Comparison of ENCODE assay signal across 21 cellular contexts in the genomic region with DNA sequence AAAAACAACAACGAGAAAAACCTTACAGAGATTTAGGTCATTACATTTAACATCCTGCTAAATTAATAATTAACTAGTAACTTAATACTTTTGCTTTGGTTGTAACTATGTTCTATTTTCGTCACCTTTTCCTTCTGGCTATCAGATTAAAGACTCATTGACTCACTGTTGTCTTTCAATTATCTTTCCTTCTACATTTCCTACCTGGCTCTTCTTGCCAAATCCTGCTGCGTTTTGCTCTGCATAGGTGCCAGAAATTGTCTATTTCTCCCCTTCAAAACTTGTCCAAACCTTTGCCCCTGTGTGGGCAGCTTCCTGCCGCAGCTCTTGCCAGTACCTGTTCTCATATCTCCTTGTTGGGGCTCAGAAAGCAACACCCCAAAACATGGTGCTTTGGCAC.
DNase-seq lines count a peak whose midpoint lies in the region; ATAC-seq and TF ChIP-seq lines count a peak whose summit lies in the region.
"Had no signal": no experiment of that assay in that cellular context is flagged by ENCODE, and none has a peak within 500 bp of the region (broad histone marks: within the 10 kb centered on the region; RNA-seq: fewer than 3 reads in every experiment).

No MANE protein-coding gene starts in this region.

- POLR2A ChIA-PET in OCI-LY7 (lab: Charles Lee): interaction anchor here (1.2 to 8.6 kb wide), 4 partner anchors 9 to 233 kb away, joined by 3 to 66 read pairs (median 10); no protein-coding TSS in a partner anchor

- H4K20me1 ChIP-seq in OCI-LY7 (ENCODE audit: insufficient read depth, low read length): no peaks in the 10 kb centered on the region

- peak overlapping the region; percentile 98 for H3K27ac ChIP-seq in OCI-LY7 (ENCODE audit: low read depth, low read length, poor library complexity, severe bottlenecking)
- H3K27ac ChIP-seq: psoas muscle had no signal

- H3K27ac Mint-ChIP-seq in glutamatergic neuron (ENCODE audit: unreplicated experiment) (no peak overlapping the region), neural crest cell (ENCODE audit: unreplicated experiment) (peak overlapping the region; percentile 68)
- H3K27ac Mint-ChIP-seq in activated naive CD4-positive, alpha-beta T cell treated with anti-CD3 and anti-CD28 coated beads, Interleukin-2, amount 10 ng/mL, durations not matched to agents 7 days and 5 days: no peak overlapping the region
- H3K27ac Mint-ChIP-seq: dendritic cell treated with granulocyte-macrophage colony-stimulating factor and Interleukin-4, amounts not matched to agents 40 ng/mL and 50 ng/mL, for 4 days; T-helper 17 cell had no signal

- H3K4me2 ChIP-seq in OCI-LY7 (ENCODE audit: low read length): no peak overlapping the region

- peaks cover 50% of the 10 kb centered on the region for H3K4me1 ChIP-seq in OCI-LY7 (ENCODE audit: insufficient read depth, low read length, poor library complexity, severe bottlenecking)
- H3K4me1 ChIP-seq: psoas muscle had no signal

- no TSS peak for BruUV-seq in OCI-LY7 (replicated peaks; lab: Mats Ljungman, UMichigan)

- H3K79me2 ChIP-seq in OCI-LY7 (ENCODE audit: insufficient read depth, low read depth, low read length): no peaks in the 10 kb centered on the region

- peaks cover 54% of the 10 kb centered on the region for H3K36me3 ChIP-seq in OCI-LY7 (ENCODE audit: insufficient read depth, low read length)
- H3K36me3 ChIP-seq: MG63 had no signal

- no peak for TF ChIP-seq CTCF in OCI-LY7 (conservative IDR thresholded peaks at IDR 0.05; ENCODE audit: low read length)
- no peak for TF ChIP-seq CTCF in glutamatergic neuron (IDR thresholded peaks at IDR 0.05; ENCODE audit: partially characterized antibody, unreplicated experiment)
- TF ChIP-seq CTCF in neural crest cell (conservative IDR thresholded peaks at IDR 0.05): no peak

- peak overlapping the region; percentile 4 for H3K4me3 Mint-ChIP-seq in glutamatergic neuron (ENCODE audit: unreplicated experiment)
- H3K4me3 Mint-ChIP-seq in neural crest cell: peak overlapping the region; percentile 64
- no peak overlapping the region for H3K4me3 Mint-ChIP-seq in activated naive CD4-positive, alpha-beta T cell treated with anti-CD3 and anti-CD28 coated beads, Interleukin-2, amount 10 ng/mL, durations not matched to agents 7 days and 5 days
- H3K4me3 Mint-ChIP-seq: dendritic cell treated with granulocyte-macrophage colony-stimulating factor and Interleukin-4, amounts not matched to agents 40 ng/mL and 50 ng/mL, for 4 days; T-helper 17 cell had no signal

- DNase-seq in DMS53 treated with DMSO at 0.1 percent for 48 hours (lab: John Stamatoyannopoulos, UW; ENCODE audit: unreplicated experiment): peak; percentile 82
- no peak for DNase-seq in OCI-LY7 (ENCODE audit: low spot score)
- no peak for DNase-seq in glutamatergic neuron
- no peak for DNase-seq in neural crest cell (ENCODE audit: low read depth, low spot score)
- no peak for DNase-seq in posterior vena cava (ENCODE audit: low spot score)
- no peak for DNase-seq in stimulated activated CD4-positive, alpha-beta T cell treated with anti-CD3 and anti-CD28 coated beads, Interleukin-4, amount 100 ng/mL, for 1 hour
- no peak for DNase-seq in activated naive CD4-positive, alpha-beta T cell treated with anti-CD3 and anti-CD28 coated beads, Interleukin-2, amount 10 ng/mL, durations not matched to agents 7 days and 5 days
- DNase-seq: activated CD4-positive, alpha-beta T cell treated with anti-CD3 and anti-CD28 coated beads for 1 hour; activated CD8-positive, alpha-beta memory T cell treated with anti-CD3 and anti-CD28 coated beads, Interleukin-2, amount 50 U/mL, for 4 hours; activated naive CD4-positive, alpha-beta T cell; DMS 273 treated with DMSO at 0.1 percent for 48 hours; erythroblast; MG63; naive B cell; psoas muscle; stimulated activated CD4-positive, alpha-beta T cell treated with anti-CD3 and anti-CD28 coated beads, Interleukin-15, amount 100 ng/mL, for 24 hours; substantia nigra; T-helper 17 cell had no signal

- CTCF ChIA-PET in OCI-LY7 (lab: Charles Lee; ENCODE audit: unreplicated experiment): interaction anchor here (0.9 kb wide), 1 partner anchor 8 kb away, joined by 3 read pairs; no protein-coding TSS in a partner anchor
- CTCF ChIA-PET in activated naive CD4-positive, alpha-beta T cell treated with anti-CD3 and anti-CD28 coated beads, Interleukin-2, amount 10 ng/mL, durations not matched to agents 7 days and 5 days (lab: Charles Lee): no interaction called here

- no peak for ATAC-seq in GM18873 (IDR thresholded peaks at IDR 0.05; ENCODE audit: low FRiP score, unreplicated experiment)
- ATAC-seq: psoas muscle, Right ventricle myocardium inferior, T-helper 17 cell had no signal

- H3K27me3 Mint-ChIP-seq in glutamatergic neuron (ENCODE audit: unreplicated experiment) (peaks cover 6% of the 10 kb centered on the region), neural crest cell (ENCODE audit: low read depth) (no peaks in the 10 kb centered on the region)
- no peaks in the 10 kb centered on the region for H3K27me3 Mint-ChIP-seq in activated naive CD4-positive, alpha-beta T cell treated with anti-CD3 and anti-CD28 coated beads, Interleukin-2, amount 10 ng/mL, durations not matched to agents 7 days and 5 days
- H3K27me3 Mint-ChIP-seq: dendritic cell treated with granulocyte-macrophage colony-stimulating factor and Interleukin-4, amounts not matched to agents 40 ng/mL and 50 ng/mL, for 4 days; T-helper 17 cell had no signal

- no peak overlapping the region for H3K4me3 ChIP-seq in OCI-LY7 (ENCODE audit: low read depth, low read length, poor library complexity, severe bottlenecking)
- H3K4me3 ChIP-seq: MG63, psoas muscle had no signal

- H3K36me3 Mint-ChIP-seq in glutamatergic neuron (ENCODE audit: unreplicated experiment) (peaks cover 4% of the 10 kb centered on the region), neural crest cell (ENCODE audit: low read depth) (peaks cover 26% of the 10 kb centered on the region)
- H3K36me3 Mint-ChIP-seq in activated naive CD4-positive, alpha-beta T cell treated with anti-CD3 and anti-CD28 coated beads, Interleukin-2, amount 10 ng/mL, durations not matched to agents 7 days and 5 days: no peaks in the 10 kb centered on the region

- H3K9me3 Mint-ChIP-seq in glutamatergic neuron (ENCODE audit: unreplicated experiment): peaks cover 2% of the 10 kb centered on the region
- H3K9me3 Mint-ChIP-seq in neural crest cell: peaks cover 23% of the 10 kb centered on the region
- H3K9me3 Mint-ChIP-seq in activated naive CD4-positive, alpha-beta T cell treated with anti-CD3 and anti-CD28 coated beads, Interleukin-2, amount 10 ng/mL, durations not matched to agents 7 days and 5 days: peaks cover 20% of the 10 kb centered on the region

- peaks cover 34% of the 10 kb centered on the region for H3K4me1 Mint-ChIP-seq in glutamatergic neuron (ENCODE audit: low read depth, unreplicated experiment)
- H3K4me1 Mint-ChIP-seq in neural crest cell: peaks cover 43% of the 10 kb centered on the region
- no peaks in the 10 kb centered on the region for H3K4me1 Mint-ChIP-seq in activated naive CD4-positive, alpha-beta T cell treated with anti-CD3 and anti-CD28 coated beads, Interleukin-2, amount 10 ng/mL, durations not matched to agents 7 days and 5 days
- H3K4me1 Mint-ChIP-seq: T-helper 17 cell had no signal

- peak overlapping the region; percentile 83; the same call in 1 of the 2 replicates for H2AFZ ChIP-seq in OCI-LY7 (ENCODE audit: low read length)

- H3K9me3 ChIP-seq in OCI-LY7 (ENCODE audit: low read length): peaks cover 52% of the 10 kb centered on the region
- H3K9me3 ChIP-seq: MG63, psoas muscle had no signal

- H3K9me2 ChIP-seq in OCI-LY7 (ENCODE audit: insufficient read depth, low read length): no peaks in the 10 kb centered on the region

- intact Hi-C loops in OCI-LY7 (cut with micrococcal nuclease; ENCODE audit: unreplicated experiment): loop anchor here (2.0 kb wide), 2 partner anchors 29 to 235 kb away; a partner anchor contains a TSS
- intact Hi-C loops in posterior vena cava (cut with DNase I): no loop called here
